Comparison of ENCODE assay signal across 12 cellular contexts in the genomic region with DNA sequence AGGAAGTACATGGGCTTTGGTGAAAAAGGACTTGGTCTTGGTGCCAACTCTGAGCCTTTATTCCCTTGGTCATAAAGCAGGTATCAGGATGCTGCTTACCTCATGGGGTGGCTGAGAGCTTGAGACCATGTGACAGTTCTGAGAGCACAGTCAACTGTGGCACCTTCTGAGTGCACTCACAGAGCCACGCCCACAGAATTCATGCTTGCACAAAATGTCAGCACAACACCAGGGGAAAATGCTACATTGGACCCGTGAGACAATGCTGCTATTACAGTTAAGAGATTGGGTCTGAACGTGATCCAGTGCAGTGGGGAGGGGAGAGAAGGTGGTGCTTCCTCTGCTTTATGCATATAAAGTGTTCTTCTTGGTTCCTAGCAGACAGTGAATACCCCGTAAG.
DNase-seq lines count a peak whose midpoint lies in the region; ATAC-seq and TF ChIP-seq lines count a peak whose summit lies in the region.
"Had no signal": no experiment of that assay in that cellular context is flagged by ENCODE, and none has a peak within 500 bp of the region (broad histone marks: within the 10 kb centered on the region; RNA-seq: fewer than 3 reads in every experiment).

No MANE protein-coding gene starts in this region.

- H3K27me3 ChIP-seq in uterus: no peaks in the 10 kb centered on the region
- peaks cover 29% of the 10 kb centered on the region for H3K27me3 ChIP-seq in foreskin keratinocyte

- DNase-seq in kidney tubule cell (ENCODE audit: low spot score): peak; percentile 77
- no peak for DNase-seq in NOMO-1 treated with dmso at 0.1 percent for 144 hours (lab: John Stamatoyannopoulos, UW; ENCODE audit: unreplicated experiment)
- DNase-seq in uterus: no peak
- no peak for DNase-seq in foreskin keratinocyte
- DNase-seq in OCI-M2 (lab: John Stamatoyannopoulos, UW; ENCODE audit: unreplicated experiment): no peak
- DNase-seq: DMS79 treated with DMSO at 0.1 percent for 48 hours; naive thymus-derived CD8-positive, alpha-beta T cell; NCI-H1694; SK-N-SH had no signal

- ATAC-seq in GM18511 (IDR thresholded peaks at IDR 0.05; ENCODE audit: unreplicated experiment) (peak; percentile 81), GM21447 (IDR thresholded peaks at IDR 0.05; ENCODE audit: unreplicated experiment) (peak; percentile 71), HG03521 (IDR thresholded peaks at IDR 0.05; ENCODE audit: unreplicated experiment) (peak; percentile 64), foreskin keratinocyte (no peak)

- intact Hi-C loops in uterus (cut with DNase I; ENCODE audit: low total_unique reads): no loop called here

- H3K9me3 ChIP-seq in uterus: no peaks in the 10 kb centered on the region
- H3K9me3 ChIP-seq: SK-N-SH had no signal

- no peaks in the 10 kb centered on the region for H3K36me3 ChIP-seq in uterus

- no peak overlapping the region for H3K4me3 ChIP-seq in uterus

- no peaks in the 10 kb centered on the region for H3K4me1 ChIP-seq in uterus
- peaks cover 10% of the 10 kb centered on the region for H3K4me1 ChIP-seq in foreskin keratinocyte

- no peak overlapping the region for H3K27ac ChIP-seq in uterus
- no peak overlapping the region for H3K27ac ChIP-seq in foreskin keratinocyte

- no peak for TF ChIP-seq POLR2A in uterus (IDR thresholded peaks at IDR 0.05)

- TF ChIP-seq CTCF in uterus (IDR thresholded peaks at IDR 0.05) (no peak), foreskin keratinocyte (conservative IDR thresholded peaks at IDR 0.05) (no peak)
